In the genomic region with DNA sequence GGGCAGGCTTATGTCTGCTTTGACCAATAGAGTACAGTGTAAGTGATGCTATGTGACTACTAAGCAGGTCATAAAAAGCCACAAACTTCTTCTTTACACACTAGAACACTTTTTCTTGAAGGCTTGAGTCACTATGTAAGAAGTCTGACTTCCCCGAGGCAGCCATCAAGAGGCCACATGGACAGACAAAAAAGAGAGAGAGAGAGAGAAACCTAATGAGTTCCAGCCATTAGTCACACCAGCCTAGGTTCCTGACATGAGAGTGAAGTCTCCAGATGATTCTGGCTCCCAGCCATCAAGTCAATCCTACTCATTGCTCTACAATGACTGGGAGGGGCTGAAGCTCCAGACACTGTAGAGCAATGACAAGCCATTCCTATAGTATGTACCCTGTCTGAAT, we compare ENCODE assay signal across 16 cellular contexts.
DNase-seq lines count a peak whose midpoint lies in the region; ATAC-seq, FAIRE-seq and TF ChIP-seq lines count a peak whose summit lies in the region.
"Had no signal": no experiment of that assay in that cellular context is flagged by ENCODE, and none has a peak within 500 bp of the region (broad histone marks: within the 10 kb centered on the region; RNA-seq: fewer than 3 reads in every experiment).

No MANE protein-coding gene starts in this region.

- H3K27me3 ChIP-seq in SJSA1 (replicated peaks), result no peaks in the 10 kb centered on the region
- H3K27me3 ChIP-seq: neural progenitor cell, transverse colon had no signal

- WGBS in A549 (ENCODE audit: missing lambda C conversion rate), result 0% methylated on average over 1 of the region's 1 CpG

- ATAC-seq in A549, result peak; percentile 87 to 88
- ATAC-seq in GM18519 (IDR thresholded peaks at IDR 0.05; ENCODE audit: low FRiP score, unreplicated experiment), result no peak
- no peak for ATAC-seq in HG02981 (IDR thresholded peaks at IDR 0.05; ENCODE audit: unreplicated experiment)

- no peaks in the 10 kb centered on the region for H3K36me3 ChIP-seq in SJSA1
- H3K36me3 ChIP-seq: neural progenitor cell, transverse colon had no signal

- CTCF ChIA-PET in A549 (lab: Yijun Ruan, JAX), result no interaction called here

- H3K4me1 ChIP-seq in A549 (peaks cover 13% of the 10 kb centered on the region), SJSA1 (replicated peaks) (peaks cover 20% of the 10 kb centered on the region)
- H3K4me1 ChIP-seq: Caco-2, neural progenitor cell, transverse colon had no signal

- no peak for TF ChIP-seq RAD21 in A549 (conservative IDR thresholded peaks at IDR 0.05 in 1 of 2, IDR thresholded peaks at IDR 0.05 in 1 of 2)

- TF ChIP-seq CTCF in A549 (IDR thresholded peaks at IDR 0.05), result no peak

- H3K9me3 ChIP-seq in A549, result no peaks in the 10 kb centered on the region
- H3K9me3 ChIP-seq in SJSA1 (replicated peaks), result no peaks in the 10 kb centered on the region
- H3K9me3 ChIP-seq: Caco-2, transverse colon had no signal

- TF ChIP-seq POLR2A in A549 (IDR thresholded peaks at IDR 0.05; ENCODE audit: low read length), result no peak

- H3K27ac ChIP-seq in A549, result 0 out of 6 replicates have a peak overlapping the region, but pooled peaks of 1 of the 2 experiments have one; percentile 6
- H3K27ac ChIP-seq in SJSA1, result peak overlapping the region; percentile 38; the same call in 1 of the 2 replicates
- H3K27ac ChIP-seq: neural progenitor cell, SK-N-MC, transverse colon had no signal

- no peak for TF ChIP-seq EP300 in A549 (IDR thresholded peaks at IDR 0.05)

- FAIRE-seq in A549 (lab: Jason Lieb, UNC), result no peak

- intact Hi-C loops in posterior cingulate gyrus (cut with DNase I), result no loop called here
- intact Hi-C loops in posterior vena cava (cut with DNase I), result no loop called here

- peak overlapping the region; percentile 19; the same call in 2 of the 3 replicates for H3K4me2 ChIP-seq in A549
- H3K4me2 ChIP-seq: neural progenitor cell had no signal

- H3K4me3 ChIP-seq in A549 (no peak overlapping the region), SJSA1 (no peak overlapping the region)
- H3K4me3 ChIP-seq: neural progenitor cell, SK-N-MC, transverse colon had no signal

- POLR2A ChIA-PET in A549 (lab: Yijun Ruan, JAX), result no interaction called here

- peak; percentile 27 to 71 for DNase-seq in A549 (ENCODE audit: low read depth in 1 of 2, low spot score in 1 of 2)
- DNase-seq in GM04504 (ENCODE audit: low read depth), result peak; percentile 88
- DNase-seq in SJSA1 (ENCODE audit: low read depth in 1 of 2, low spot score in 2 of 2), result peak; percentile 91 to 93
- peak; percentile 45 for DNase-seq in fibroblast of the conjunctiva (ENCODE audit: low read depth)
- DNase-seq in posterior cingulate gyrus, result no peak
- no peak for DNase-seq in posterior vena cava (ENCODE audit: low spot score)
- DNase-seq: activated CD8-positive, alpha-beta memory T cell treated with anti-CD3 and anti-CD28 coated beads for 24 hours; Caco-2; central memory CD4-positive, alpha-beta T cell; hypothalamus; NCI-H1930; transverse colon had no signal

TF ChIP-seq in A549, 52 proteins besides CTCF, POLR2A, EP300 and RAD21:
- no peak for TF ChIP-seq JUNB (IDR thresholded peaks at IDR 0.05)
- TF ChIP-seq, protein P1, sequence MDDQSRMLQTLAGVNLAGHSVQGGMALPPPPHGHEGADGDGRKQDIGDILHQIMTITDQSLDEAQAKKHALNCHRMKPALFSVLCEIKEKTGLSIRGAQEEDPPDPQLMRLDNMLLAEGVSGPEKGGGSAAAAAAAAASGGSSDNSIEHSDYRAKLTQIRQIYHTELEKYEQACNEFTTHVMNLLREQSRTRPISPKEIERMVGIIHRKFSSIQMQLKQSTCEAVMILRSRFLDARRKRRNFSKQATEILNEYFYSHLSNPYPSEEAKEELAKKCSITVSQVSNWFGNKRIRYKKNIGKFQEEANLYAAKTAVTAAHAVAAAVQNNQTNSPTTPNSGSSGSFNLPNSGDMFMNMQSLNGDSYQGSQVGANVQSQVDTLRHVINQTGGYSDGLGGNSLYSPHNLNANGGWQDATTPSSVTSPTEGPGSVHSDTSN (IDR thresholded peaks at IDR 0.05), result no peak
- 0 out of 2 replicates have a peak, but pooled peaks have one; percentile 19 for TF ChIP-seq MYC (IDR thresholded peaks at IDR 0.05; ENCODE audit: borderline replicate concordance, low read length)
- TF ChIP-seq FOSL2 (IDR thresholded peaks at IDR 0.05), result no peak
- TF ChIP-seq FOSL2 (CRISPR knock-in tag; IDR thresholded peaks at IDR 0.05), result peak; percentile 47
- TF ChIP-seq RFX5 (IDR thresholded peaks at IDR 0.05), result no peak
TF ChIP-seq in A549: peak in this region for 2.

Comparison
In these comparisons a context has a peak if more than half of its experiments do, and no peak if none do; other contexts are left out.
1. ATAC-seq: peak in A549 (2 of 2); none in GM18519 (single experiment) and HG02981 (single experiment).
2. DNase-seq: peak in A549 (2 of 2), GM04504 (single experiment), SJSA1 (2 of 2) and fibroblast of the conjunctiva (single experiment); none in posterior cingulate gyrus (0 of 10) and posterior vena cava (single experiment).